ENCODE assay signal across 3 cellular contexts in genomic region chr3:65795166-65795565, GRCh38.
TF ChIP-seq lines count a peak whose summit lies in the region.

No MANE protein-coding gene starts in this region.

TF ChIP-seq in A549, 52 proteins besides CTCF, POLR2A, EP300 and RAD21:
- TF ChIP-seq CHD2 (IDR thresholded peaks at IDR 0.05; ENCODE audit: low read length, partially characterized antibody): no peak
- peak; percentile 13 for TF ChIP-seq MAFK (IDR thresholded peaks at IDR 0.05; ENCODE audit: partially characterized antibody)
- no peak for TF ChIP-seq SMC3 (IDR thresholded peaks at IDR 0.05)

TF ChIP-seq in IMR-90, 13 proteins besides CTCF, POLR2A, EP300 and RAD21:
- TF ChIP-seq MAFK (IDR thresholded peaks at IDR 0.05; ENCODE audit: low read depth, low read length): peak; percentile 34
- no peak for TF ChIP-seq CEBPB (IDR thresholded peaks at IDR 0.05; ENCODE audit: low read depth, low read length)
TF ChIP-seq in IMR-90: peak in this region for 1.

TF ChIP-seq in K562, 482 proteins besides CTCF, POLR2A, EP300 and RAD21:
- peak; percentile 58; the same call in 1 of the 2 replicates for TF ChIP-seq ZNF316 (IDR thresholded peaks at IDR 0.05)
- peak; percentile 53 for TF ChIP-seq C11orf30 (IDR thresholded peaks at IDR 0.05; ENCODE audit: low read depth)
- TF ChIP-seq MAFK (IDR thresholded peaks at IDR 0.05; ENCODE audit: low read length): peak; percentile 4; the same call in 1 of the 2 replicates
- no peak for TF ChIP-seq CEBPZ (IDR thresholded peaks at IDR 0.05; ENCODE audit: borderline replicate concordance, low read depth, low read length)
- 0 out of 2 replicates have a peak, but pooled peaks have one; percentile 24 for TF ChIP-seq MAFG (tag; conservative IDR thresholded peaks at IDR 0.05)
